ENCODE assay signal across 8 cellular contexts in the genomic region with DNA sequence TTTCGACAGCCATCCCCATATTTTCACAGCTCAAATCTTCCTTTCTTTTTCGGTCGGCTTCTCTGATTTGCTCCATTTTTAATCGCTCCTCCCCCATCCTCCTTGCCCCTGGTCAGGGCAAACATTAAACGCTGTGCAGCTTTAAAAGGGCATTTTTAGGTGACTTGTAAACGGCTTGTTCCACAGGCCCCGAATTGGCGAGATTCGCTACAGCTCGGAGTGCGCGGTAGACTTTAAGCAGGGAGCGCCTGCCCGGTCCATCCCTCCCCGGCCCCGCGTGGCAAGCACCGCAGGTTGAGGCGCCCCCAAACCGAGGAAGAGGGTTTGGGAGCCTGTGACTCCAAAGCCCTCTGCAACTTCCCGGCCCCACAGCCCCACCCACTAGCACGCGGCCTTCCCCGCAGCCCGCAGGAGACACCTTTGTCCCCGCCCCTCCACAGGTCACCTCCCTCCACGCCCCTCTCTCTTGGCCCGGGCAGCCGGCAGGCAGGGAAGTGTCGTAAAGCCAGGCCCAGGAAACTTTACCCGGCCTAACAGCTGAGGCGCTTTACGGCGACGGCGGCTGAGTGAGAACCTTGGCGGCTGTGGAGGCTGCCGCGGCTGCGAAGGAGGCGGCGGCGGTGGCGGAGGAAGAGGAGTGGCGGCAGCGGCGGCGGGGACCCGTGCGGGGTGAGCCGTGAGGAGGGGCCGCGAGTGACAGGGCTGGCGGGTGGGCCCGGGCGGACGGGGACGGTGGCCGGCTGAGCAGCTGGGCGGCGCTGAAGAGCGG. TPM values are rescaled to one million over a fixed set of nuclear protein-coding genes. Genes with fewer than 3 reads are reported as not detected.
DNase-seq lines count a peak whose midpoint lies in the region; ATAC-seq lines count a peak whose summit lies in the region.

Gene NAA30, plus strand, starts transcription at position 550 of the 769 bp plus-strand sequence. CDS start 372 bp downstream, outside the sequence.

- peak within 1 kb of the TSS; percentile 42 for H3K4ac ChIP-seq in mesendoderm (ENCODE audit: low read depth, low read length)

- H4K8ac ChIP-seq in mesendoderm (ENCODE audit: low read depth, low read length) = peak within 1 kb of the TSS; percentile 7

- H2AK5ac ChIP-seq in mesendoderm (ENCODE audit: low read length) = no peak within 1 kb of the TSS

- peak within 1 kb of the TSS; percentile 38 for H3K27ac ChIP-seq in mesendoderm (ENCODE audit: low read depth, low read length)

- H4K5ac ChIP-seq in mesendoderm (ENCODE audit: low read length) = no peak within 1 kb of the TSS

- H3K9me3 ChIP-seq in endocrine pancreas (ENCODE audit: control insufficient read depth, low read length) = no peaks in the 10 kb centered on the region

- peaks cover 8% of the 10 kb centered on the region for H3K79me1 ChIP-seq in mesendoderm (ENCODE audit: low read length)

- no peaks in the 10 kb centered on the region for H3K36me3 ChIP-seq in endocrine pancreas (ENCODE audit: control insufficient read depth, insufficient read depth, low read length)
- H3K36me3 ChIP-seq in mesendoderm (ENCODE audit: control insufficient read depth, insufficient read depth, low read length) = no peaks in the 10 kb centered on the region

- no peak within 1 kb of the TSS for H2BK5ac ChIP-seq in mesendoderm (ENCODE audit: low read length)

- peaks cover 21% of the 10 kb centered on the region for H3K4me1 ChIP-seq in endocrine pancreas (ENCODE audit: control insufficient read depth, insufficient read depth, low read length)
- peaks cover 6% of the 10 kb centered on the region for H3K4me1 ChIP-seq in mesendoderm (ENCODE audit: control insufficient read depth, low read depth, low read length)

- H3K9ac ChIP-seq in endocrine pancreas (ENCODE audit: control insufficient read depth, insufficient read depth, low read length) (peak within 1 kb of the TSS; percentile 89), mesendoderm (ENCODE audit: low read length) (peak within 1 kb of the TSS; percentile 89)

- H3K79me2 ChIP-seq in mesendoderm (ENCODE audit: control insufficient read depth, insufficient read depth, low read length) = peaks cover 20% of the 10 kb centered on the region

- H3K27me3 ChIP-seq in endocrine pancreas (ENCODE audit: control insufficient read depth, insufficient read depth, low read length) (no peaks in the 10 kb centered on the region), mesendoderm (ENCODE audit: insufficient read depth, low read length, poor library complexity) (no peaks in the 10 kb centered on the region)

- H3K4me2 ChIP-seq in mesendoderm (ENCODE audit: low read length) = peak within 1 kb of the TSS; percentile 76

- ATAC-seq in GM21360 (IDR thresholded peaks at IDR 0.05; ENCODE audit: unreplicated experiment) = peak; percentile 84

- peak within 1 kb of the TSS; percentile 71 for H3K18ac ChIP-seq in mesendoderm (ENCODE audit: low read length)

- H2BK15ac ChIP-seq in mesendoderm (replicated peaks; ENCODE audit: low read depth) = no peak within 1 kb of the TSS

- DNase-seq in COR-L47 (lab: John Stamatoyannopoulos, UW) = peak; percentile 84
- DNase-seq in HT-29 (ENCODE audit: low spot score) = peak; percentile 79
- DNase-seq in NOMO-1 treated with DMSO at 0.1 percent for 48 hours (lab: John Stamatoyannopoulos, UW; ENCODE audit: unreplicated experiment) = peak; percentile 92
- peak; percentile 90 to 92 for DNase-seq in activated CD8-positive, alpha-beta memory T cell treated with anti-CD3 and anti-CD28 coated beads for 4 hours (ENCODE audit: low read depth in 2 of 2)
- peak; percentile 98 for DNase-seq in mesendoderm
- DNase-seq in stimulated activated CD8-positive, alpha-beta memory T cell treated with anti-CD3 and anti-CD28 coated beads, Interleukin-12 subunit alpha, Interleukin-12 subunit beta, amount 100 ng/mL, for 4 hours (ENCODE audit: low read depth) = peak; percentile 91

- H3K4me3 ChIP-seq in endocrine pancreas (ENCODE audit: control insufficient read depth, insufficient read depth, low read length) (peak within 1 kb of the TSS; percentile 94), mesendoderm (ENCODE audit: low read length) (peak within 1 kb of the TSS; percentile 86)

- peak within 1 kb of the TSS; percentile 81 for H3K23ac ChIP-seq in mesendoderm (ENCODE audit: low read length)

- H2BK120ac ChIP-seq in mesendoderm (ENCODE audit: low read depth, low read length) = no peak within 1 kb of the TSS

- H3K56ac ChIP-seq in mesendoderm (ENCODE audit: low read length) = peak within 1 kb of the TSS; percentile 96

- WGBS in mesendoderm (ENCODE audit: extremely low coverage, insufficient coverage, low lambda C conversion rate) = no CpG with 5 or more reads among the region's 62 CpGs

RNA-seq across cellular contexts. Expression of gene NAA30, which starts in this region (rescaled TPM):
- 4.0 and 5.0 TPM in 2 replicates for total RNA-seq in HT-29 (2014; rRNA removed; shearing (Covaris generic))
- 17.5 TPM for polyA plus RNA-seq in mesendoderm (2013, experiment 1 of 2)
- polyA plus RNA-seq in mesendoderm (2013, experiment 2 of 2) = 16.6 TPM

Comparison
In these comparisons a context has a peak if more than half of its experiments do, and no peak if none do; other contexts are left out.
1. Peak in every context shown above with its lines: DNase-seq, ATAC-seq, H3K4me3 ChIP-seq and H3K27ac ChIP-seq.